ENCODE assay signal across 15 cellular contexts in genomic region chr12:46487567-46488131, GRCh38.
DNase-seq lines count a peak whose midpoint lies in the region; ATAC-seq and TF ChIP-seq lines count a peak whose summit lies in the region.
"Had no signal": no experiment of that assay in that cellular context is flagged by ENCODE, and none has a peak within 500 bp of the region (broad histone marks: within the 10 kb centered on the region; RNA-seq: fewer than 3 reads in every experiment).

No MANE protein-coding gene starts in this region.

- DNase-seq in KBM-7 (peak; percentile 81), T-helper 17 cell (no peak), G401 (ENCODE audit: low spot score) (no peak), glutamatergic neuron (no peak)
- DNase-seq: activated CD4-positive, CD25-positive, alpha-beta regulatory T cell; activated naive CD8-positive, alpha-beta T cell treated with anti-CD3 and anti-CD28 coated beads, Interleukin-2, amount 10 ng/mL, durations not matched to agents 7 days and 5 days; central memory CD4-positive, alpha-beta T cell; NCI-H2029; NCI-H82; stimulated activated CD4-positive, alpha-beta T cell treated with anti-CD3 and anti-CD28 coated beads, Interleukin-2, amount 100 ng/mL, for 24 hours had no signal

- H3K36me3 Mint-ChIP-seq in T-helper 17 cell (ENCODE audit: low read depth) (no peaks in the 10 kb centered on the region), glutamatergic neuron (ENCODE audit: unreplicated experiment) (no peaks in the 10 kb centered on the region)
- H3K36me3 Mint-ChIP-seq: CD14-positive monocyte had no signal

- H3K4me3 Mint-ChIP-seq in T-helper 17 cell (no peak overlapping the region), glutamatergic neuron (ENCODE audit: unreplicated experiment) (no peak overlapping the region)
- H3K4me3 Mint-ChIP-seq: activated naive CD8-positive, alpha-beta T cell treated with anti-CD3 and anti-CD28 coated beads, Interleukin-2, amount 10 ng/mL, durations not matched to agents 7 days and 5 days; CD14-positive monocyte had no signal

- H3K9me3 ChIP-seq in T-helper 17 cell (ENCODE audit: control insufficient read depth, low read length, poor library complexity, severe bottlenecking) (no peaks in the 10 kb centered on the region), thymus (ENCODE audit: control insufficient read depth) (no peaks in the 10 kb centered on the region)

- no peaks in the 10 kb centered on the region for H3K9me3 Mint-ChIP-seq in glutamatergic neuron (ENCODE audit: unreplicated experiment)
- H3K9me3 Mint-ChIP-seq: activated naive CD8-positive, alpha-beta T cell treated with anti-CD3 and anti-CD28 coated beads, Interleukin-2, amount 10 ng/mL, durations not matched to agents 7 days and 5 days had no signal

- no peak for TF ChIP-seq CTCF in glutamatergic neuron (IDR thresholded peaks at IDR 0.05; ENCODE audit: partially characterized antibody, unreplicated experiment)

- H3K36me3 ChIP-seq in thymus (ENCODE audit: control insufficient read depth, insufficient read depth), result no peaks in the 10 kb centered on the region

- in situ Hi-C loops in KBM-7 (cut with MboI; ENCODE audit: low pct_unique_long_range_greater_than_20kb, low sequenced_read_pairs), result no loop called here
- in situ Hi-C loops in G401 (cut with HindIII; ENCODE audit: low sequenced_read_pairs), result no loop called here

- H3K4me1 Mint-ChIP-seq in T-helper 17 cell (no peaks in the 10 kb centered on the region), glutamatergic neuron (ENCODE audit: low read depth, unreplicated experiment) (no peaks in the 10 kb centered on the region)

- H3K27ac Mint-ChIP-seq in T-helper 17 cell, result no peak overlapping the region
- no peak overlapping the region for H3K27ac Mint-ChIP-seq in glutamatergic neuron (ENCODE audit: unreplicated experiment)
- H3K27ac Mint-ChIP-seq: activated naive CD8-positive, alpha-beta T cell treated with anti-CD3 and anti-CD28 coated beads, Interleukin-2, amount 10 ng/mL, durations not matched to agents 7 days and 5 days; CD14-positive monocyte had no signal

- H3K27ac ChIP-seq in thymus (ENCODE audit: low read depth), result peak overlapping the region; percentile 31
- H3K27ac ChIP-seq: SK-N-MC had no signal

- H3K4me1 ChIP-seq in thymus (ENCODE audit: control insufficient read depth, insufficient read depth, low read length), result no peaks in the 10 kb centered on the region

- H3K4me3 ChIP-seq in thymus (ENCODE audit: low read length), result no peak overlapping the region
- H3K4me3 ChIP-seq: SK-N-MC had no signal

- H3K27me3 ChIP-seq in thymus (ENCODE audit: control insufficient read depth, insufficient read depth), result no peaks in the 10 kb centered on the region

- H3K27me3 Mint-ChIP-seq in T-helper 17 cell (no peaks in the 10 kb centered on the region), glutamatergic neuron (ENCODE audit: unreplicated experiment) (no peaks in the 10 kb centered on the region)
- H3K27me3 Mint-ChIP-seq: activated naive CD8-positive, alpha-beta T cell treated with anti-CD3 and anti-CD28 coated beads, Interleukin-2, amount 10 ng/mL, durations not matched to agents 7 days and 5 days had no signal

- peak; percentile 67 for ATAC-seq in GM18868 (IDR thresholded peaks at IDR 0.05; ENCODE audit: unreplicated experiment)
- peak; percentile 63 for ATAC-seq in T-helper 17 cell
- ATAC-seq in GM19463 (IDR thresholded peaks at IDR 0.05; ENCODE audit: unreplicated experiment), result no peak

- 84% methylated on average over 7 of the region's 7 CpGs for WGBS in thymus
